7 cellular contexts compared by ENCODE assay signal in genomic region chr2:102839668-102840388, GRCh38.
DNase-seq lines count a peak whose midpoint lies in the region; ATAC-seq, FAIRE-seq and TF ChIP-seq lines count a peak whose summit lies in the region.

No MANE protein-coding gene starts in this region.

- no peaks in the 10 kb centered on the region for H3K4me1 ChIP-seq in DND-41 (ENCODE audit: insufficient read depth, low read length)
- no peaks in the 10 kb centered on the region for H3K4me1 ChIP-seq in NT2/D1 (ENCODE audit: insufficient read depth, insufficient read length)
- H3K4me1 ChIP-seq in testis, result no peaks in the 10 kb centered on the region

- H3K9ac ChIP-seq in DND-41 (ENCODE audit: low read depth, low read length), result no peak overlapping the region
- no peak overlapping the region for H3K9ac ChIP-seq in NT2/D1 (ENCODE audit: insufficient read length, low read depth)

- no peak overlapping the region for H2AFZ ChIP-seq in DND-41 (ENCODE audit: low read depth, low read length)

- H3K36me3 ChIP-seq in DND-41 (ENCODE audit: insufficient read depth, low read length) (no peaks in the 10 kb centered on the region), NT2/D1 (ENCODE audit: insufficient read depth, insufficient read length, low read length) (no peaks in the 10 kb centered on the region), bronchial epithelial cell (ENCODE audit: control insufficient read depth, insufficient read depth, low read length) (no peaks in the 10 kb centered on the region), testis (ENCODE audit: low read depth, missing control alignments) (no peaks in the 10 kb centered on the region)

- ATAC-seq in DND-41 (ENCODE audit: insufficient read depth, low read depth) (no peak), esophagus mucosa (no peak)

- H3K4me3 ChIP-seq in DND-41 (ENCODE audit: low read depth in 1 of 2, low read length in 2 of 2) (no peak overlapping the region), NT2/D1 (ENCODE audit: insufficient read length, low read depth) (no peak overlapping the region), bronchial epithelial cell (ENCODE audit: low read depth, low read length) (no peak overlapping the region), testis (no peak overlapping the region)

- no peaks in the 10 kb centered on the region for H3K27me3 ChIP-seq in DND-41 (ENCODE audit: insufficient read depth, low read length, poor library complexity)
- no peaks in the 10 kb centered on the region for H3K27me3 ChIP-seq in NT2/D1 (ENCODE audit: insufficient read depth, insufficient read length)
- H3K27me3 ChIP-seq in bronchial epithelial cell (ENCODE audit: control insufficient read depth, insufficient read depth, low read length), result no peaks in the 10 kb centered on the region
- no peaks in the 10 kb centered on the region for H3K27me3 ChIP-seq in testis

- 23 to 25% methylated on average over 8 of the region's 8 CpGs for WGBS in testis, 2 donors

- no peak for TF ChIP-seq POLR2A in testis (IDR thresholded peaks at IDR 0.05)

- intact Hi-C loops in testis (cut with DNase I; ENCODE audit: low total_unique reads), result no loop called here

- no peaks in the 10 kb centered on the region for H4K20me1 ChIP-seq in DND-41 (ENCODE audit: insufficient read depth, low read length)

- H3K27ac ChIP-seq in DND-41 (ENCODE audit: low read length), result no peak overlapping the region
- H3K27ac ChIP-seq in testis, result no peak overlapping the region

- no peak for FAIRE-seq in bronchial epithelial cell (lab: Jason Lieb, UNC)

- peak; percentile 34 for DNase-seq in DND-41
- DNase-seq in HS-27A (ENCODE audit: low read depth), result peak; percentile 22
- DNase-seq in NT2/D1 (ENCODE audit: low read depth, low spot score), result peak; percentile 48
- DNase-seq in bronchial epithelial cell (ENCODE audit: low read depth), result peak; percentile 38
- peak; percentile 44 for DNase-seq in kidney tubule cell (ENCODE audit: low spot score)
- DNase-seq in testis, result peak; percentile 61

- H3K79me2 ChIP-seq in DND-41 (ENCODE audit: insufficient read depth, low read length), result no peaks in the 10 kb centered on the region

- no peak overlapping the region for H3K4me2 ChIP-seq in DND-41 (ENCODE audit: insufficient read depth, low read length)

- H3K9me3 ChIP-seq in DND-41 (ENCODE audit: insufficient read depth, low read length, severe bottlenecking), result no peaks in the 10 kb centered on the region
- H3K9me3 ChIP-seq in NT2/D1 (ENCODE audit: insufficient read depth, low read length), result no peaks in the 10 kb centered on the region
- H3K9me3 ChIP-seq in testis, result no peaks in the 10 kb centered on the region

- peak; percentile 85 for TF ChIP-seq CTCF in DND-41 (IDR thresholded peaks at IDR 0.05; ENCODE audit: borderline replicate concordance, extremely low read depth, low read length, poor library complexity, severe bottlenecking)
- peak; percentile 66 for TF ChIP-seq CTCF in bronchial epithelial cell (IDR thresholded peaks at IDR 0.05; ENCODE audit: insufficient read depth, low read length, severe bottlenecking)
- peak; percentile 54 to 97 (median 68) for TF ChIP-seq CTCF in testis (IDR thresholded peaks at IDR 0.05)
